In the genomic region with DNA sequence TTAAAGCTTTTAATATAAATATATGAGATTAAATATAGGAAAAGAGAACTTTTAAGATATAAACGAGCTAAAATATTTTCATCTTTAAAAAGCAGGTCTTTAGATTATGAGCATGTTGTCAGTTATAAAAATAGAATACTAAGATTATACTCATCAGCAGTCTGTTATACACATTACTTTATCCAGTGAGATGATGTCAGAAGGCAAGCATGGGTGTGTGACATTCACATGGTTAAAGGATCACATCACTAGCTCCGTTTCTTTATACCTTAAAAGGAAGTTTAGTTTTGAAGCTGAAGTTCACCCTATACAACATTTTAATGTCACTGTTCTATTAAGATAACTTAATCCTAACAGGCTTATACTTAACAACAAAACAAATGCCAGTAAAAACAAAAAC, we compare ENCODE assay signal across 14 cellular contexts. TPM values are rescaled to one million over a fixed set of nuclear protein-coding genes. Genes with fewer than 3 reads are reported as not detected.
DNase-seq lines count a peak whose midpoint lies in the region; ATAC-seq and TF ChIP-seq lines count a peak whose summit lies in the region.
"Had no signal": no experiment of that assay in that cellular context is flagged by ENCODE, and none has a peak within 500 bp of the region (broad histone marks: within the 10 kb centered on the region; RNA-seq: fewer than 3 reads in every experiment).

No MANE protein-coding gene starts in this region.

- no peak for TF ChIP-seq CTCF in osteocyte (IDR thresholded peaks at IDR 0.05)

- no peak for ATAC-seq in GM21825 (IDR thresholded peaks at IDR 0.05; ENCODE audit: unreplicated experiment)
- ATAC-seq: effector memory CD8-positive, alpha-beta T cell; left lobe of liver had no signal

- H3K4me1 Mint-ChIP-seq in osteocyte (ENCODE audit: unreplicated experiment) = peaks cover 31% of the 10 kb centered on the region

- H3K4me1 ChIP-seq in SJSA1 (replicated peaks) = peaks cover 31% of the 10 kb centered on the region
- H3K4me1 ChIP-seq in HAP-1 = no peaks in the 10 kb centered on the region
- H3K4me1 ChIP-seq in Karpas-422 (ENCODE audit: low read length) = no peaks in the 10 kb centered on the region

- H3K27ac Mint-ChIP-seq in osteocyte (ENCODE audit: unreplicated experiment) = peak overlapping the region; percentile 64
- H3K27ac Mint-ChIP-seq: activated T-helper 2 cell treated with anti-CD3 and anti-CD28 coated beads, Interferon-gamma antibody, Interleukin-2, Interleukin-4, amounts not matched to agents 10 μg/mL and 5 μg/mL and 100 μg/mL, durations not matched to agents 14 hours and 24 hours and 36 hours; effector memory CD8-positive, alpha-beta T cell had no signal

- in situ Hi-C loops in HAP-1 (cut with MboI; ENCODE audit: low sequenced_read_pairs) = no loop called here

- DNase-seq in AG08395 (ENCODE audit: low spot score) = peak; percentile 25
- DNase-seq in SJSA1 (ENCODE audit: low read depth in 1 of 2, low spot score in 2 of 2) = peak; percentile 46 to 48
- DNase-seq in fibroblast of the conjunctiva (ENCODE audit: low read depth) = peak; percentile 71
- DNase-seq in osteocyte (ENCODE audit: extremely low spot score, unreplicated experiment) = no peak
- DNase-seq in HAP-1 (ENCODE audit: low spot score in 2 of 2) = no peak
- DNase-seq in HPDE6-E6E7 (ENCODE audit: extremely low spot score) = no peak
- no peak for DNase-seq in Karpas-422
- DNase-seq: C1 segment of cervical spinal cord; effector memory CD8-positive, alpha-beta T cell; NCI-H2081 treated with DMSO at 0.1 percent for 48 hours; RPMI8226 had no signal

- H3K36me3 Mint-ChIP-seq in osteocyte (ENCODE audit: unreplicated experiment) = peaks cover 45% of the 10 kb centered on the region

- H3K9me3 ChIP-seq in SJSA1 (replicated peaks) (peaks cover 9% of the 10 kb centered on the region), HAP-1 (peaks cover 3% of the 10 kb centered on the region; the same call in 1 of the 2 replicates), Karpas-422 (ENCODE audit: low read length) (peaks cover 8% of the 10 kb centered on the region; the same call in 1 of the 2 replicates)

- H3K27me3 ChIP-seq in SJSA1 (replicated peaks) (no peaks in the 10 kb centered on the region), HAP-1 (ENCODE audit: low read depth) (no peaks in the 10 kb centered on the region), Karpas-422 (ENCODE audit: low read length) (no peaks in the 10 kb centered on the region)

- H3K9ac ChIP-seq in Karpas-422 (ENCODE audit: low read length) = no peak overlapping the region

- peaks cover 77% of the 10 kb centered on the region for H3K79me2 ChIP-seq in Karpas-422 (ENCODE audit: low read length)

- no peaks in the 10 kb centered on the region for H3K27me3 Mint-ChIP-seq in osteocyte (ENCODE audit: unreplicated experiment)
- H3K27me3 Mint-ChIP-seq: effector memory CD8-positive, alpha-beta T cell had no signal

- H4K20me1 ChIP-seq in Karpas-422 (ENCODE audit: insufficient read depth, low read depth, low read length) = no peaks in the 10 kb centered on the region

- H3K4me3 ChIP-seq in SJSA1 (no peak overlapping the region), HAP-1 (no peak overlapping the region), Karpas-422 (ENCODE audit: low read length) (no peak overlapping the region)

- no peak overlapping the region for H2AFZ ChIP-seq in Karpas-422 (ENCODE audit: low read length)

- H3K9me2 ChIP-seq in Karpas-422 (replicated peaks; ENCODE audit: insufficient read depth, low read length) = no peaks in the 10 kb centered on the region

- H3K9me3 Mint-ChIP-seq in osteocyte (ENCODE audit: unreplicated experiment) = peaks cover 3% of the 10 kb centered on the region

- no peak overlapping the region for H3K4me2 ChIP-seq in Karpas-422 (ENCODE audit: low read depth, low read length, poor library complexity, severe bottlenecking)

- H3K4me3 Mint-ChIP-seq in osteocyte (ENCODE audit: unreplicated experiment) = no peak overlapping the region
- H3K4me3 Mint-ChIP-seq: effector memory CD8-positive, alpha-beta T cell had no signal

- H3K27ac ChIP-seq in SJSA1 (peak overlapping the region; percentile 81), Karpas-422 (ENCODE audit: low read length) (no peak overlapping the region)

- H3K36me3 ChIP-seq in SJSA1 (peaks cover 34% of the 10 kb centered on the region), HAP-1 (replicated peaks) (no peaks in the 10 kb centered on the region; the same call in 1 of the 2 replicates), Karpas-422 (ENCODE audit: insufficient read depth, low read length) (peaks cover 54% of the 10 kb centered on the region)

RNA-seq across cellular contexts. Expression of gene RICTOR, which starts 59.7 kb away (rescaled TPM):
- total RNA-seq in SJSA1 (2014; rRNA removed; shearing (Covaris generic)) = 15.7 and 16.8 TPM in 2 replicates
- 31.2 and 32.9 TPM in 2 replicates for total RNA-seq in osteocyte
- total RNA-seq in Karpas-422 (2014; rRNA removed; shearing (Covaris generic); ENCODE audit: low replicate concordance) = 24.5 and 42.7 TPM in 2 replicates

Comparison
In these comparisons a context has a peak if more than half of its experiments do, and no peak if none do; other contexts are left out.
1. DNase-seq: peak in AG08395 (single experiment), SJSA1 (2 of 2) and fibroblast of the conjunctiva (single experiment); none in osteocyte (single experiment), HAP-1 (0 of 2), HPDE6-E6E7 (single experiment) and Karpas-422 (single experiment).